Comparison of ENCODE assay signal across 22 cellular contexts in the genomic region with DNA sequence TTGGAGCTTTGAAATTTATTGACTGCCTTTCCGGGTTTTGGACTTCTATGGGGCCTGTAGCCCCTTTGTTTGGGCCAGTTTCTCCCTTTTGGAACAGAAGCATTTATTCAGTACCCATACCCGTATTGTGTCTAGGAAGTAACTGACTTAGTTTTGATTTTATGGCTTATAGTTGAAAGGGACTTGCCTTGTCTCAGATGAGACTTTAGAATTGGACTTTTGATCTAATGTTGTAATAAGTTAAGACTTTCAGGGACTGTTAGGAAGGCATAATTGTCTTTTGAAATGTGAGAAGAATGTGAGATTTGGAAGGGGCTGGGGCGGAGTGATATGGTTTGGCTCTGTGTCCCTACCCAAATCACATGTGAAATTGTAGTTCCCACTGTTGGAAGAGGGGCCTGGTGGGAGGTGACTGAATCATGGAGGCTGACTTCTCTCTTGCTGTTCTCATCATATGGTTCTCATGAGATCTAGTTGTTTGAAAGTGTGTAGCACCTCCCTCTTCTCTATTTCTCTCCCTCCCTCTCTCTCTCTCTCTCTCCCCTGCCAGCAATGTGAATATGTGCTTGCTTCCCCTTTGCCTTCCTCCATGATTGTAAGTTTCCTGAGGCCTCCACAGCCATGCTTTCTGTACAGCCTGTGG. TPM values are rescaled to one million over a fixed set of nuclear protein-coding genes. Genes with fewer than 3 reads are reported as not detected.
DNase-seq lines count a peak whose midpoint lies in the region; ATAC-seq and TF ChIP-seq lines count a peak whose summit lies in the region.
"Had no signal": no experiment of that assay in that cellular context is flagged by ENCODE, and none has a peak within 500 bp of the region (broad histone marks: within the 10 kb centered on the region; RNA-seq: fewer than 3 reads in every experiment).

No MANE protein-coding gene starts in this region.

- POLR2A ChIA-PET in PC-9 (lab: Charles Lee; ENCODE audit: unreplicated experiment), result no interaction called here

- H3K9me3 ChIP-seq in PC-9 (ENCODE audit: insufficient read depth, low read depth) (peaks cover 10% of the 10 kb centered on the region; the same call in 1 of the 2 replicates), esophagus muscularis mucosa (no peaks in the 10 kb centered on the region), right lobe of liver (no peaks in the 10 kb centered on the region), vagina (no peaks in the 10 kb centered on the region), psoas muscle (no peaks in the 10 kb centered on the region)
- H3K9me3 ChIP-seq: BLaER1, ovary, tibial nerve had no signal

- H2AFZ ChIP-seq in PC-9, result no peak overlapping the region

- no peak overlapping the region for H3K4me3 ChIP-seq in PC-9
- no peak overlapping the region for H3K4me3 ChIP-seq in esophagus muscularis mucosa
- H3K4me3 ChIP-seq in right lobe of liver, result no peak overlapping the region
- H3K4me3 ChIP-seq in vagina, result no peak overlapping the region
- H3K4me3 ChIP-seq in psoas muscle, result no peak overlapping the region
- H3K4me3 ChIP-seq: BLaER1, ovary, smooth muscle cell, tibial nerve had no signal

- peak overlapping the region; percentile 97 for H3K27ac ChIP-seq in PC-9
- peak overlapping the region; percentile 67 to 79 (median 76) for H3K27ac ChIP-seq in esophagus muscularis mucosa (replicated peaks in 1 of 4)
- H3K27ac ChIP-seq in right lobe of liver, result peak overlapping the region; percentile 79 to 98 (median 96)
- H3K27ac ChIP-seq in vagina, result peak overlapping the region; percentile 79
- H3K27ac ChIP-seq in psoas muscle, result no peak overlapping the region
- H3K27ac ChIP-seq: BLaER1, ovary had no signal

- no peak for ATAC-seq in right lobe of liver
- ATAC-seq in psoas muscle, result no peak
- ATAC-seq: activated CD8-positive, alpha-beta T cell treated with anti-CD3 and anti-CD28 coated beads for 36 hours had no signal

- H3F3A ChIP-seq in PC-9 (ENCODE audit: insufficient read depth, low read depth), result peaks cover 40% of the 10 kb centered on the region

- WGBS in esophagus muscularis mucosa, result 93% methylated on average over 3 of the region's 3 CpGs
- 70% methylated on average over 3 of the region's 3 CpGs for WGBS in right lobe of liver (ENCODE audit: insufficient coverage, low coverage, low lambda C conversion rate, missing lambda C conversion rate)
- WGBS in psoas muscle, 3 donors, result 95 to 98% (median 95%) methylated on average over 3 of the region's 3 CpGs

- no peak for TF ChIP-seq POLR2A in esophagus muscularis mucosa (IDR thresholded peaks at IDR 0.05; ENCODE audit: low read depth)
- no peak for TF ChIP-seq POLR2A in right lobe of liver (IDR thresholded peaks at IDR 0.05)
- no peak for TF ChIP-seq POLR2A in vagina (IDR thresholded peaks at IDR 0.05)

- no TSS peak for BruUV-seq in PC-9 (replicated peaks; lab: Mats Ljungman, UMichigan)

- no peaks in the 10 kb centered on the region for H3K9me2 ChIP-seq in PC-9 (ENCODE audit: insufficient read depth)

- TF ChIP-seq CTCF in PC-9 (conservative IDR thresholded peaks at IDR 0.05), result no peak
- TF ChIP-seq CTCF in esophagus muscularis mucosa (IDR thresholded peaks at IDR 0.05), result no peak
- no peak for TF ChIP-seq CTCF in right lobe of liver (IDR thresholded peaks at IDR 0.05)
- TF ChIP-seq CTCF in vagina (IDR thresholded peaks at IDR 0.05), result no peak
- no peak for TF ChIP-seq CTCF in psoas muscle (IDR thresholded peaks at IDR 0.05)

- H3K36me3 ChIP-seq in PC-9 (ENCODE audit: low read depth) (0 out of 2 replicates have a peak, but pooled peaks cover 4% of the 10 kb centered on the region), esophagus muscularis mucosa (no peaks in the 10 kb centered on the region), right lobe of liver (no peaks in the 10 kb centered on the region), vagina (no peaks in the 10 kb centered on the region), psoas muscle (ENCODE audit: insufficient read depth in 1 of 2, low read depth in 1 of 2) (no peaks in the 10 kb centered on the region)
- H3K36me3 ChIP-seq: BLaER1, ovary, tibial nerve had no signal

- no peak for TF ChIP-seq EP300 in esophagus muscularis mucosa (IDR thresholded peaks at IDR 0.05)

- peaks cover 71% of the 10 kb centered on the region for H3K4me1 ChIP-seq in PC-9 (replicated peaks; ENCODE audit: insufficient read depth)
- H3K4me1 ChIP-seq in esophagus muscularis mucosa, result peaks cover 13 to 83% (median 72%) of the 10 kb centered on the region in 4 donors
- peaks cover 0 to 79% (median 17%) of the 10 kb centered on the region in 4 donors for H3K4me1 ChIP-seq in right lobe of liver
- peaks cover 82% of the 10 kb centered on the region for H3K4me1 ChIP-seq in vagina
- peaks cover 58% of the 10 kb centered on the region for H3K4me1 ChIP-seq in psoas muscle
- H3K4me1 ChIP-seq: BLaER1 had no signal

- no peaks in the 10 kb centered on the region for H4K20me1 ChIP-seq in PC-9 (ENCODE audit: insufficient read depth)
- H4K20me1 ChIP-seq: BLaER1 had no signal

- no peaks in the 10 kb centered on the region for H3K79me2 ChIP-seq in PC-9 (ENCODE audit: low read depth)

- intact Hi-C loops in PC-9 (cut with micrococcal nuclease; ENCODE audit: unreplicated experiment) (loop anchor here (2.0 kb wide), 1 partner anchor 19 kb away; no protein-coding TSS in a partner anchor), esophagus muscularis mucosa (cut with DNase I) (no loop called here), right lobe of liver (cut with DNase I) (no loop called here), vagina (cut with DNase I) (no loop called here), psoas muscle (cut with DNase I) (no loop called here)

- no peak for DNase-seq in PC-9
- DNase-seq in esophagus muscularis mucosa (ENCODE audit: extremely low spot score), result no peak
- no peak for DNase-seq in right lobe of liver
- DNase-seq in vagina (ENCODE audit: extremely low spot score in 2 of 2), result no peak
- no peak for DNase-seq in iPS-NIHi7 (ENCODE audit: extremely low spot score)
- DNase-seq in psoas muscle, result no peak
- DNase-seq in dermis blood vessel endothelial cell, result no peak
- DNase-seq: activated CD8-positive, alpha-beta memory T cell treated with anti-CD3 and anti-CD28 coated beads, Interleukin-2, amount 50 U/mL, for 48 hours; activated CD8-positive, alpha-beta T cell treated with anti-CD3 and anti-CD28 coated beads for 36 hours; activated naive CD4-positive, alpha-beta T cell treated with anti-CD3 and anti-CD28 coated beads, Interleukin-2, amount 10 ng/mL, durations not matched to agents 7 days and 5 days; amniotic stem cell; DMS79; HCEC 1CT; NCI-H146; NCI-H2107; ovary; stimulated activated naive CD4-positive, alpha-beta T cell treated with Interleukin-2 at 50 U/mL for 16 hours; SW 1271 had no signal

- no peak overlapping the region for H3K4me2 ChIP-seq in PC-9
- H3K4me2 ChIP-seq: BLaER1, smooth muscle cell had no signal

- H3K27me3 ChIP-seq in PC-9 (ENCODE audit: insufficient read depth, low read depth), result no peaks in the 10 kb centered on the region
- no peaks in the 10 kb centered on the region for H3K27me3 ChIP-seq in esophagus muscularis mucosa
- no peaks in the 10 kb centered on the region for H3K27me3 ChIP-seq in right lobe of liver
- H3K27me3 ChIP-seq in vagina, result no peaks in the 10 kb centered on the region
- H3K27me3 ChIP-seq in psoas muscle (ENCODE audit: insufficient read depth in 3 of 3, low read length in 2 of 3), result no peaks in the 10 kb centered on the region
- H3K27me3 ChIP-seq: BLaER1, ovary, tibial nerve had no signal

- CTCF ChIA-PET in PC-9 (lab: Charles Lee), result interaction anchor here (0.5 kb wide), 1 partner anchor 110 kb away, joined by 3 read pairs; no protein-coding TSS in a partner anchor

RNA-seq across cellular contexts. Expression of a gene that starts 17.4 kb away (rescaled TPM):
- 1,253 and 1,313 TPM in 2 replicates for total RNA-seq in PC-9 (2021)
- 100 to 1,000 TPM in 3 of 4 donors, 10 to 100 TPM in 1; 88.6 to 172 (median 141) TPM for total RNA-seq in esophagus muscularis mucosa
- 1,000 to 10,000 TPM in 1 of 6 experiments, 100 to 1,000 TPM in 5; 347 to 1,090 (median 533) TPM for total RNA-seq in right lobe of liver
- total RNA-seq in vagina, result 73.7 TPM
- total RNA-seq in psoas muscle, result 100 to 1,000 TPM in 1 of 4 donors, 10 to 100 TPM in 3; 36.5 to 568 (median 80.5) TPM
- polyA plus RNA-seq in psoas muscle, result 1,000 to 10,000 TPM in 2 of 3 donors, 100 to 1,000 TPM in 1; 212 to 1,974 (median 1,595) TPM
- 52.4 and 74.0 TPM in 2 replicates for total RNA-seq in dermis blood vessel endothelial cell

RNA-seq across cellular contexts. Expression of a gene that starts 57.8 kb away (rescaled TPM):
- 1,997 and 2,032 TPM in 2 replicates for total RNA-seq in PC-9 (2021)
- total RNA-seq in esophagus muscularis mucosa, result 10 to 100 TPM in 1 of 4 donors, 1 to 10 TPM in 3; 7.9 to 12.7 (median 9.6) TPM
- total RNA-seq in right lobe of liver, result 1,000 to 10,000 TPM in 2 of 6 experiments, 100 to 1,000 TPM in 4; 203 to 2,018 (median 421) TPM
- 104 TPM for total RNA-seq in vagina
- 100 to 1,000 TPM in 2 of 4 donors, 10 to 100 TPM in 2; 38.7 to 982 (median 119) TPM for total RNA-seq in psoas muscle
- 1,000 to 10,000 TPM in 1 of 3 donors, 100 to 1,000 TPM in 2; 124 to 2,054 (median 400) TPM for polyA plus RNA-seq in psoas muscle
- 50.2 and 63.2 TPM in 2 replicates for total RNA-seq in dermis blood vessel endothelial cell
- total RNA-seq: activated CD8-positive, alpha-beta T cell treated with anti-CD3 and anti-CD28 coated beads for 36 hours; activated T-helper 1 cell treated with anti-CD3 and anti-CD28 coated beads, Interleukin-12 subunit alpha, Interleukin-12 subunit beta, Interleukin-2, Interleukin-4 antibody, amounts not matched to agents 30 ng/mL and 10 ng/mL and 1 ng/mL, durations not matched to agents 14 hours and 24 hours and 36 hours had no signal
